ENCODE assay signal across 27 cellular contexts in genomic region chr19:1912760-1913505, GRCh38.
"Had no signal": no experiment of that assay in that cellular context is flagged by ENCODE, and none has a peak within 500 bp of the region (broad histone marks: within the 10 kb centered on the region; RNA-seq: fewer than 3 reads in every experiment).

No MANE protein-coding gene starts in this region.

- H3K4me3 ChIP-seq: cardiac muscle cell, SK-N-MC had no signal

- H3K27me3 ChIP-seq: brain microvascular endothelial cell, cardiac muscle cell had no signal

- H3K4me3 Mint-ChIP-seq: activated CD4-positive, alpha-beta memory T cell treated with anti-CD3 and anti-CD28 coated beads for 36 hours; activated CD4-positive, alpha-beta T cell treated with anti-CD3 and anti-CD28 coated beads, Interleukin-2, amount 10 ng/mL, durations not matched to agents 7 days and 5 days; activated naive CD4-positive, alpha-beta T cell treated with anti-CD3 and anti-CD28 coated beads, Interleukin-2, amount 10 ng/mL, durations not matched to agents 7 days and 5 days; activated naive CD8-positive, alpha-beta T cell treated with anti-CD3 and anti-CD28 coated beads for 36 hours; activated T-cell treated with anti-CD3 and anti-CD28 coated beads, Interleukin-2, amount 50 U/mL, for 72 hours; T-cell had no signal

- H3K27me3 Mint-ChIP-seq: activated CD4-positive, alpha-beta memory T cell treated with anti-CD3 and anti-CD28 coated beads for 36 hours; activated CD4-positive, alpha-beta T cell treated with anti-CD3 and anti-CD28 coated beads, Interleukin-2, amount 10 ng/mL, durations not matched to agents 7 days and 5 days; activated naive CD4-positive, alpha-beta T cell treated with anti-CD3 and anti-CD28 coated beads, Interleukin-2, amount 10 ng/mL, durations not matched to agents 7 days and 5 days; activated naive CD8-positive, alpha-beta T cell treated with anti-CD3 and anti-CD28 coated beads for 36 hours; T-cell had no signal

- FAIRE-seq: RCC 7860, TTC549 had no signal

- ATAC-seq: activated T-cell treated with anti-CD3 and anti-CD28 coated beads, Interleukin-2, amount 50 U/mL, for 72 hours; PC-3; T-cell had no signal

- H3K27ac ChIP-seq: brain microvascular endothelial cell, cardiac muscle cell, SK-N-MC, VCaP had no signal

- H3K27ac Mint-ChIP-seq: activated CD4-positive, alpha-beta memory T cell treated with anti-CD3 and anti-CD28 coated beads for 36 hours; activated naive CD4-positive, alpha-beta T cell treated with anti-CD3 and anti-CD28 coated beads, Interleukin-2, amount 10 ng/mL, durations not matched to agents 7 days and 5 days; activated naive CD8-positive, alpha-beta T cell treated with anti-CD3 and anti-CD28 coated beads for 36 hours; activated T-cell treated with anti-CD3 and anti-CD28 coated beads, Interleukin-2, amount 50 U/mL, for 72 hours; activated T-helper 2 cell treated with anti-CD3 and anti-CD28 coated beads, Interferon-gamma antibody, Interleukin-2, Interleukin-4, amounts not matched to agents 10 μg/mL and 5 μg/mL and 100 μg/mL, durations not matched to agents 14 hours and 24 hours and 36 hours had no signal

- DNase-seq: activated CD4-positive, alpha-beta memory T cell treated with anti-CD3 and anti-CD28 coated beads for 36 hours; activated CD4-positive, alpha-beta T cell treated with anti-CD3 and anti-CD28 coated beads, Interleukin-2, amount 10 ng/mL, durations not matched to agents 7 days and 5 days; activated CD4-positive, CD25-positive, alpha-beta regulatory T cell; activated CD8-positive, alpha-beta memory T cell treated with anti-CD3 and anti-CD28 coated beads for 24 hours; activated gamma-delta T cell treated with Interleukin-2 at 50 U/mL for 16 hours; activated naive CD4-positive, alpha-beta T cell treated with anti-CD3 and anti-CD28 coated beads, Interleukin-2, amount 10 ng/mL, durations not matched to agents 7 days and 5 days; activated naive CD8-positive, alpha-beta T cell treated with anti-CD3 and anti-CD28 coated beads for 36 hours; activated T-cell treated with anti-CD3 and anti-CD28 coated beads, Interleukin-2, amount 50 U/mL, for 72 hours; brain microvascular endothelial cell; Karpas-422; MM.1S; NCI-H1105; NCI-H1436 treated with DMSO at 0.1 percent for 48 hours; NCI-H187; NCI-H2081 treated with DMSO at 0.1 percent for 48 hours; NCI-H446; NCI-H524; PC-3; T-cell; T-helper 2 cell; T1000 had no signal

- H3K9me3 Mint-ChIP-seq: activated CD4-positive, alpha-beta memory T cell treated with anti-CD3 and anti-CD28 coated beads for 36 hours; activated CD4-positive, alpha-beta T cell treated with anti-CD3 and anti-CD28 coated beads, Interleukin-2, amount 10 ng/mL, durations not matched to agents 7 days and 5 days; activated naive CD4-positive, alpha-beta T cell treated with anti-CD3 and anti-CD28 coated beads, Interleukin-2, amount 10 ng/mL, durations not matched to agents 7 days and 5 days; activated naive CD8-positive, alpha-beta T cell treated with anti-CD3 and anti-CD28 coated beads for 36 hours; activated T-cell treated with anti-CD3 and anti-CD28 coated beads, Interleukin-2, amount 50 U/mL, for 72 hours; activated T-helper 2 cell treated with anti-CD3 and anti-CD28 coated beads, Interferon-gamma antibody, Interleukin-2, Interleukin-4, amounts not matched to agents 10 μg/mL and 5 μg/mL and 100 μg/mL, durations not matched to agents 14 hours and 24 hours and 36 hours; T-cell had no signal
